In the genomic region with DNA sequence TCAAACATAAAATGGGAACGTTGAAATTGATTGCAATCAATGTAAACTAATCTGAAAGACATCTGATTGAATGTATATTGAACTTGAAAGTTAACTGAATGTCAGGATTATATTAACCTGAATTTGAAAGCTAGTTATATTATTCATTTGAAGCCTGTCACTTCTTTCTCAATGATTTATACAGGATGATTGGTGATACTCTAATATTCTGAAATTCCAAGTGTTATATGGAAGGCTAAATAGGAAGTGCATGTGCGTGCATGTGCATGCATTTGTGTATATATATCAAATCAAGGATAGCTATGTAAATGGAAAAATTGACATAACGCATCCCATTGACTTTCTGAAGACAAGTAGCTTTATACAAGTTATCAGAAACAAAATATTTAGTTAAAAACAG, we compare ENCODE assay signal across 22 cellular contexts.
"Had no signal": no experiment of that assay in that cellular context is flagged by ENCODE, and none has a peak within 500 bp of the region (broad histone marks: within the 10 kb centered on the region; RNA-seq: fewer than 3 reads in every experiment).

No MANE protein-coding gene starts in this region.

- DNase-seq: KBM-7, MV-4-11, NCI-H1048, NCI-H1105 treated with DMSO at 0.1 percent for 48 hours, NCI-H1417 treated with DMSO at 0.1 percent for 48 hours, NCI-H146, NCI-H1694 treated with DMSO at 0.1 percent for 48 hours, NCI-H1930, NCI-H2081, NCI-H2107, NCI-H2227 treated with DMSO at 0.1 percent for 48 hours, NCI-H524, NCI-H69, NCI-H774, PC-3, SHP77, SK-N-SH, SW 1271, T-cell had no signal

- H3K9ac ChIP-seq: SK-N-SH had no signal

- H3K9me3 ChIP-seq: SK-N-SH had no signal

- H3K4me3 Mint-ChIP-seq: T-cell; T-helper 1 cell treated with Interleukin-12 subunit alpha and Interleukin-12 subunit beta and Interleukin-4 antibody, amounts not matched to agents 30 μg/mL and 1 μg/mL, for 36 hours had no signal

- H3K27ac Mint-ChIP-seq: T-cell; T-helper 1 cell treated with Interleukin-12 subunit alpha and Interleukin-12 subunit beta and Interleukin-4 antibody, amounts not matched to agents 30 μg/mL and 1 μg/mL, for 36 hours had no signal

- H3K27ac ChIP-seq: RWPE1 had no signal

- H3K27me3 Mint-ChIP-seq: T-cell had no signal

- ATAC-seq: Panc1, PC-3, T-cell had no signal
